16 cellular contexts compared by ENCODE assay signal in genomic region chr4:111398906-111399330, GRCh38.
DNase-seq lines count a peak whose midpoint lies in the region; ATAC-seq and TF ChIP-seq lines count a peak whose summit lies in the region.
"Had no signal": no experiment of that assay in that cellular context is flagged by ENCODE, and none has a peak within 500 bp of the region (broad histone marks: within the 10 kb centered on the region; RNA-seq: fewer than 3 reads in every experiment).

No MANE protein-coding gene starts in this region.

- DNase-seq in Right ventricle myocardium inferior (ENCODE audit: missing footprints), result no peak
- no peak for DNase-seq in cardiac septum (ENCODE audit: low spot score)
- peak; percentile 50 for DNase-seq in dedifferentiated amniotic fluid mesenchymal stem cell (ENCODE audit: extremely low spot score)
- peak; percentile 55 for DNase-seq in inferior parietal cortex (ENCODE audit: extremely low spot score)
- DNase-seq in superior temporal gyrus (ENCODE audit: extremely low spot score), result peak; percentile 81
- DNase-seq in NCI-H1048 (lab: John Stamatoyannopoulos, UW), result no peak
- no peak for DNase-seq in thyroid gland
- DNase-seq in GF-D8 (lab: John Stamatoyannopoulos, UW), result no peak
- DNase-seq: activated CD4-positive, alpha-beta T cell treated with anti-CD3 and anti-CD28 coated beads for 4 hours; activated gamma-delta T cell treated with Interleukin-2 at 50 U/mL for 16 hours; central memory CD4-positive, alpha-beta T cell; DMS79; erythroblast; kidney; SW 1271 had no signal

- H3K27me3 ChIP-seq in thyroid gland, result no peaks in the 10 kb centered on the region

- H3K27ac ChIP-seq in thyroid gland, result no peak overlapping the region
- H3K27ac ChIP-seq: A549 had no signal

- H3K36me3 ChIP-seq in thyroid gland, result no peaks in the 10 kb centered on the region

- ATAC-seq in Right ventricle myocardium inferior, result peak; percentile 95
- ATAC-seq: A549 had no signal

- no peak overlapping the region for H3K4me3 ChIP-seq in thyroid gland (replicated peaks in 1 of 3)
- H3K4me3 ChIP-seq: A549 had no signal

- H3K4me1 ChIP-seq in thyroid gland, result peaks cover 0 to 7% of the 10 kb centered on the region in 2 donors
- H3K4me1 ChIP-seq: A549 had no signal

- WGBS in thyroid gland, 2 donors, result 57 to 72% methylated on average over 5 of the region's 5 CpGs

- intact Hi-C loops in Right ventricle myocardium inferior (cut with DNase I) (no loop called here), cardiac septum (cut with DNase I) (no loop called here), thyroid gland (cut with DNase I) (no loop called here)

- H3K9me3 ChIP-seq in thyroid gland, result no peaks in the 10 kb centered on the region
- H3K9me3 ChIP-seq: A549 had no signal

- TF ChIP-seq CTCF in thyroid gland (IDR thresholded peaks at IDR 0.05), result no peak

- TF ChIP-seq POLR2A in thyroid gland (IDR thresholded peaks at IDR 0.05), result no peak

Comparison
In these comparisons a context has a peak if more than half of its experiments do, and no peak if none do; other contexts are left out.
1. DNase-seq: peak in dedifferentiated amniotic fluid mesenchymal stem cell (single experiment), inferior parietal cortex (single experiment) and superior temporal gyrus (single experiment); none in Right ventricle myocardium inferior (single experiment), cardiac septum (single experiment), NCI-H1048 (single experiment), thyroid gland (0 of 2) and GF-D8 (single experiment).